8 cellular contexts compared by ENCODE assay signal in genomic region chr20:16434087-16434664, GRCh38.
DNase-seq lines count a peak whose midpoint lies in the region; ATAC-seq and TF ChIP-seq lines count a peak whose summit lies in the region.

No MANE protein-coding gene starts in this region.

- 85% methylated on average over 10 of the region's 10 CpGs for WGBS in suprapubic skin

- ATAC-seq in GM19025 (IDR thresholded peaks at IDR 0.05; ENCODE audit: low read depth, unreplicated experiment): peak; percentile 69

- H3K36me3 ChIP-seq in tibial artery: peaks cover 3 to 8% (median 6%) of the 10 kb centered on the region in 3 donors
- peaks cover 5% of the 10 kb centered on the region for H3K36me3 ChIP-seq in suprapubic skin

- H3K27me3 ChIP-seq in tibial artery (no peaks in the 10 kb centered on the region), suprapubic skin (no peaks in the 10 kb centered on the region)

- H3K4me3 ChIP-seq in tibial artery (no peak overlapping the region), suprapubic skin (no peak overlapping the region)

- no peak for TF ChIP-seq EP300 in suprapubic skin (IDR thresholded peaks at IDR 0.05)

- no peaks in the 10 kb centered on the region for H3K9me3 ChIP-seq in tibial artery
- no peaks in the 10 kb centered on the region for H3K9me3 ChIP-seq in suprapubic skin

- H3K27ac ChIP-seq in C4-2B (no peak overlapping the region), VCaP (no peak overlapping the region), tibial artery (no peak overlapping the region), suprapubic skin (no peak overlapping the region)

- no peak for TF ChIP-seq POLR2A in suprapubic skin (IDR thresholded peaks at IDR 0.05)

- in situ Hi-C loops in KBM-7 (cut with MboI; ENCODE audit: low pct_unique_long_range_greater_than_20kb, low sequenced_read_pairs): no loop called here

- intact Hi-C loops in tibial artery (cut with DNase I; ENCODE audit: low total_unique reads): no loop called here

- no peaks in the 10 kb centered on the region for H3K4me1 ChIP-seq in tibial artery
- no peaks in the 10 kb centered on the region for H3K4me1 ChIP-seq in suprapubic skin

- peak; percentile 77 for DNase-seq in KBM-7
- DNase-seq in effector CD4-positive, alpha-beta T cell: peak; percentile 3
- peak; percentile 17 for DNase-seq in mucosa of gallbladder (ENCODE audit: low spot score)
- DNase-seq in tibial artery: peak in 1 of 2 donors; percentile 53
- no peak for DNase-seq in suprapubic skin (ENCODE audit: low spot score in 2 of 2)

- TF ChIP-seq CTCF in C4-2B (conservative IDR thresholded peaks at IDR 0.05): peak; percentile 85
- peak; percentile 62 for TF ChIP-seq CTCF in VCaP (conservative IDR thresholded peaks at IDR 0.05)
- peak; percentile 41 to 47 for TF ChIP-seq CTCF in tibial artery (IDR thresholded peaks at IDR 0.05)
- TF ChIP-seq CTCF in suprapubic skin (IDR thresholded peaks at IDR 0.05): peak in 1 of 2 donors; percentile 57

Comparison
In these comparisons a context has a peak if more than half of its experiments do, and no peak if none do; other contexts are left out.
1. DNase-seq: peak in KBM-7 (single experiment), effector CD4-positive, alpha-beta T cell (single experiment) and mucosa of gallbladder (single experiment); none in suprapubic skin (0 of 2).